In the genomic region with DNA sequence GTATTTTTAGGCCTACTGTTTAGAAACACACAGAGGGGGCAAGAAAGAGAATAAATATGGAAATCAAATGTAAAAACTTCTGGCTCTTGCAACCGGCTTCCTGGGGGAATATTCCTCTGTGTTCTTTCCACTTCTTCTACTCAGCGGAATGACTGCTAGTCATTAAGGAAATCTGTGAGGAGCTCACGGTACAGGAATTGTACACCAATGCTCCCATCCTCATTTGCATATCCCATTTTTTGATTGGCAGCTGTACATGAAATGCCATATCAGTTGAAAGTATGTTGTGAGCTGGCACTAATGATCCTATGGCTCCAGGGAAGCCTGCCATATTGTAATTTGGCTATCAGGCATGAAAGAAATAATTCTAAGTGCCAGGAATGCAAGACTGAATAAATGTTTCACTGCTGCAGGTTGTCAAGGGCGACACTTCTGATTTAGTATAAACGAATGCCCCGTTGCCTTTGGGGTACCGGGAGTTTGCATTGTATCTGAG, we compare ENCODE assay signal across 20 cellular contexts.
A peak's percentile ranks its signal among the peaks of the same experiment; 100 is the strongest.
DNase-seq lines count a peak whose midpoint lies in the region; ATAC-seq and TF ChIP-seq lines count a peak whose summit lies in the region.
"Had no signal": no experiment of that assay in that cellular context is flagged by ENCODE, and none has a peak within 500 bp of the region (broad histone marks: within the 10 kb centered on the region; RNA-seq: fewer than 3 reads in every experiment).

No MANE protein-coding gene starts in this region.

- POLR2A ChIA-PET in HEK293T (lab: Yijun Ruan, JAX) = interaction anchor here (0.8 kb wide), 1 partner anchor 32 kb away, joined by 3 read pairs; no protein-coding TSS in a partner anchor

- peak overlapping the region; percentile 15 for H3K9ac ChIP-seq in SK-N-MC (ENCODE audit: insufficient read length)
- H3K9ac ChIP-seq: GM23248 had no signal

- H3K4me3 Mint-ChIP-seq in natural killer cell = no peak overlapping the region
- H3K4me3 Mint-ChIP-seq: CD4-positive, CD25-positive, alpha-beta regulatory T cell had no signal

- H2AFZ ChIP-seq in neuron (ENCODE audit: low read depth, low read length) = peak overlapping the region; percentile 15
- H2AFZ ChIP-seq: GM23248 had no signal

- CTCF ChIA-PET in HEK293T (lab: Yijun Ruan, JAX) = interaction anchor here (0.5 kb wide), 1 partner anchor 157 kb away, joined by 3 read pairs; no protein-coding TSS in a partner anchor

- no peaks in the 10 kb centered on the region for H3K9me3 Mint-ChIP-seq in natural killer cell
- H3K9me3 Mint-ChIP-seq: CD4-positive, CD25-positive, alpha-beta regulatory T cell had no signal

- no peaks in the 10 kb centered on the region for H3K27me3 ChIP-seq in neuron (ENCODE audit: insufficient read depth, low read length)
- H3K27me3 ChIP-seq: SJSA1 had no signal

- intact Hi-C loops in natural killer cell (cut with micrococcal nuclease) = no loop called here

- ATAC-seq in natural killer cell (no peak), GM18520 (IDR thresholded peaks at IDR 0.05; ENCODE audit: unreplicated experiment) (no peak)
- ATAC-seq: Right ventricle myocardium inferior had no signal

- H3K9me3 ChIP-seq in SK-N-MC (ENCODE audit: low read depth, low read length) (no peaks in the 10 kb centered on the region), neuron (ENCODE audit: low read length) (no peaks in the 10 kb centered on the region)
- H3K9me3 ChIP-seq: SJSA1 had no signal

- no peak overlapping the region for H3K27ac Mint-ChIP-seq in natural killer cell
- H3K27ac Mint-ChIP-seq: CD4-positive, CD25-positive, alpha-beta regulatory T cell had no signal

- H3K4me1 Mint-ChIP-seq in natural killer cell = no peaks in the 10 kb centered on the region

- H3K36me3 Mint-ChIP-seq in natural killer cell = no peaks in the 10 kb centered on the region
- H3K36me3 Mint-ChIP-seq: CD4-positive, CD25-positive, alpha-beta regulatory T cell had no signal

- peak overlapping the region; percentile 75 for H3K27ac ChIP-seq in SK-N-MC
- H3K27ac ChIP-seq: GM23248, SJSA1 had no signal

- H3K4me3 ChIP-seq in SK-N-MC = peak overlapping the region; percentile 29; the same call in 1 of the 2 replicates
- H3K4me3 ChIP-seq in neuron (ENCODE audit: low read length) = no peak overlapping the region
- H3K4me3 ChIP-seq: GM23248, SJSA1 had no signal

- no peak for TF ChIP-seq CTCF in natural killer cell (IDR thresholded peaks at IDR 0.05)

- H3K36me3 ChIP-seq in SK-N-MC (ENCODE audit: insufficient read depth, low read length) (no peaks in the 10 kb centered on the region), neuron (ENCODE audit: insufficient read depth, low read length) (no peaks in the 10 kb centered on the region)
- H3K36me3 ChIP-seq: SJSA1 had no signal

- peaks cover 11 to 31% of the 10 kb centered on the region in 2 donors for H3K27me3 Mint-ChIP-seq in natural killer cell (ENCODE audit: low read depth in 2 of 2)
- H3K27me3 Mint-ChIP-seq: CD4-positive, CD25-positive, alpha-beta regulatory T cell had no signal

- H3K4me1 ChIP-seq in neuron (ENCODE audit: insufficient read depth, low read length) = peaks cover 17% of the 10 kb centered on the region
- H3K4me1 ChIP-seq: SJSA1 had no signal

- no peak for DNase-seq in HEK293T (ENCODE audit: extremely low spot score)
- no peak for DNase-seq in SK-N-MC (ENCODE audit: low read depth, low spot score)
- peak; percentile 48 for DNase-seq in left kidney (ENCODE audit: low read depth, low spot score)
- no peak for DNase-seq in natural killer cell
- no peak for DNase-seq in T-helper 9 cell
- DNase-seq in pons (ENCODE audit: low spot score) = no peak
- DNase-seq: CD4-positive, CD25-positive, alpha-beta regulatory T cell; COR-L47; DMS79; GM23248; HCEC 1CT; IMR-90; NCI-H1105 treated with DMSO at 0.1 percent for 48 hours; NCI-H2171; NCI-H345; NCI-H526 treated with DMSO at 0.1 percent for 48 hours had no signal

TF ChIP-seq in HEK293T, 16 proteins besides CTCF, POLR2A, EP300 and RAD21:
- TF ChIP-seq PKNOX1 (IDR thresholded peaks at IDR 0.05) (peak; percentile 19; the same call in 1 of the 2 replicates), FOXM1 (IDR thresholded peaks at IDR 0.05; ENCODE audit: borderline replicate concordance) (no peak)
